ENCODE assay signal across 11 cellular contexts in the genomic region with DNA sequence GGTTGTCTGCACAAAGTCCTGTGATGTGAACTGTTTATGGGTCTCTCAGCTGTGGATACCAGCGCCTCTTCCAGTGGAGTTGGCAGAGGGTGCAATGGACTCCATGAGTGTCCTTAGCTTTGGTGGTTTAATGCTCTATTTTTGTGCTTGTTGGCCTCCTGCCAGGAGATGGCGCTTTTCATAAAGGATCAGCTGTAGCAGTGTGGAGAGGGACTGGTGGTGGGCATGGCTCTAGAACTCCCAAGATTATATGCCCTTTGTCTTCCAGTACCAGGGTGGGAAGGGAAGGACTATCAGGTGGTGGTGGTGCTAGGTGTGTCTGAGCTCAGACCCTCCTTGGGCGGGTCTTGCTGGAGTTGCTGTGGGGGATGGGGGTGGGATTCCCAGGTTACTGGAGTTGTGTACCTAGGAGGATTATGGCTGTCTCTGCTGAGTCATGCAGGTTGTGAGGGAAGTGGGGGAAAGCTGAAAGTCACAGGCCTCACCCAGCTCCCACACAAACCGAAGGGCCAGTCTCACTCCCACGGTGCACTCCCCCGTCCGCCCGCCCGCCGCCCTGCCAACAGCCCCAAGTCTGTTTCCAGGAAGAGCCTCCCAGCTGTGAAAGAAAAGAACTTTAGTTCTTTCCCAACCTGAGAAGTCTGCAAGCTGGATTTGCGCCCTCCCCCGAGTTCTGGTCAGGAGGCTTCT.
A peak's percentile ranks its signal among the peaks of the same experiment; 100 is the strongest.
DNase-seq lines count a peak whose midpoint lies in the region; ATAC-seq and TF ChIP-seq lines count a peak whose summit lies in the region.
"Had no signal": no experiment of that assay in that cellular context is flagged by ENCODE, and none has a peak within 500 bp of the region (broad histone marks: within the 10 kb centered on the region; RNA-seq: fewer than 3 reads in every experiment).

No MANE protein-coding gene starts in this region.

- H3K27me3 Mint-ChIP-seq in stimulated activated memory B cell treated with anti-CD40 and anti-IgM and Interleukin-4, amounts not matched to agents 10 μg/mL and 1 μg/mL and 100 μg/mL, for 72 hours: peaks cover 43% of the 10 kb centered on the region

- no peaks in the 10 kb centered on the region for H3K36me3 Mint-ChIP-seq in stimulated activated memory B cell treated with anti-CD40 and anti-IgM and Interleukin-4, amounts not matched to agents 10 μg/mL and 1 μg/mL and 100 μg/mL, for 72 hours
- H3K36me3 Mint-ChIP-seq: immature natural killer cell had no signal

- H3K36me3 ChIP-seq in GM06990 (ENCODE audit: control insufficient read depth, insufficient read depth, low read length): no peaks in the 10 kb centered on the region

- H3K27ac Mint-ChIP-seq in stimulated activated memory B cell treated with anti-CD40 and anti-IgM and Interleukin-4, amounts not matched to agents 10 μg/mL and 1 μg/mL and 100 μg/mL, for 72 hours: no peak overlapping the region

- no peak overlapping the region for H3K4me3 ChIP-seq in GM06990 (replicated peaks; ENCODE audit: low read depth, low read length)
- H3K4me3 ChIP-seq: A549 had no signal

- no peaks in the 10 kb centered on the region for H3K4me1 Mint-ChIP-seq in stimulated activated memory B cell treated with anti-CD40 and anti-IgM and Interleukin-4, amounts not matched to agents 10 μg/mL and 1 μg/mL and 100 μg/mL, for 72 hours
- H3K4me1 Mint-ChIP-seq: immature natural killer cell had no signal

- DNase-seq in NCI-H1417 (lab: John Stamatoyannopoulos, UW) (peak; percentile 19 to 56 (median 41)), NCI-H1417 treated with DMSO at 0.1 percent for 48 hours (lab: John Stamatoyannopoulos, UW) (no peak), GM06990 (ENCODE audit: extremely low read depth, insufficient read length) (no peak), NCI-H2081 (lab: John Stamatoyannopoulos, UW) (peak; percentile 26 to 37), foreskin keratinocyte (no peak), amniotic stem cell (lab: John Stamatoyannopoulos, UW) (no peak)
- DNase-seq: activated CD4-positive, alpha-beta T cell treated with anti-CD3 and anti-CD28 coated beads, Interleukin-2, amount 50 U/mL, for 4 hours; immature natural killer cell had no signal

- TF ChIP-seq CTCF in GM06990 (IDR thresholded peaks at IDR 0.05; ENCODE audit: insufficient read depth, low read length, poor library complexity, severe bottlenecking): peak; percentile 25
- peak; percentile 14 for TF ChIP-seq CTCF in foreskin keratinocyte (conservative IDR thresholded peaks at IDR 0.05)

- H3K4me1 ChIP-seq in foreskin keratinocyte: no peaks in the 10 kb centered on the region
- H3K4me1 ChIP-seq: A549 had no signal

- no peak overlapping the region for H3K27ac ChIP-seq in foreskin keratinocyte
- H3K27ac ChIP-seq: A549 had no signal

- H3K27me3 ChIP-seq in GM06990 (replicated peaks; ENCODE audit: control insufficient read depth, insufficient read depth, low read length): no peaks in the 10 kb centered on the region; the same call in 1 of the 2 replicates
- H3K27me3 ChIP-seq in foreskin keratinocyte: peaks cover 44% of the 10 kb centered on the region

- peaks cover 5% of the 10 kb centered on the region for H3K9me3 Mint-ChIP-seq in stimulated activated memory B cell treated with anti-CD40 and anti-IgM and Interleukin-4, amounts not matched to agents 10 μg/mL and 1 μg/mL and 100 μg/mL, for 72 hours

- ATAC-seq in foreskin keratinocyte (no peak), GM18520 (IDR thresholded peaks at IDR 0.05; ENCODE audit: unreplicated experiment) (no peak)
- ATAC-seq in stimulated activated memory B cell treated with anti-CD40 and anti-IgM and Interleukin-4, amounts not matched to agents 10 μg/mL and 1 μg/mL and 100 μg/mL, for 72 hours: no peak
- ATAC-seq: A549 had no signal

- H3K4me3 Mint-ChIP-seq in stimulated activated memory B cell treated with anti-CD40 and anti-IgM and Interleukin-4, amounts not matched to agents 10 μg/mL and 1 μg/mL and 100 μg/mL, for 72 hours: no peak overlapping the region
- H3K4me3 Mint-ChIP-seq: immature natural killer cell had no signal

Comparison
In these comparisons a context has a peak if more than half of its experiments do, and no peak if none do; other contexts are left out.
1. DNase-seq: peak in NCI-H1417 (3 of 3) and NCI-H2081 (2 of 2); none in NCI-H1417 treated with DMSO at 0.1 percent for 48 hours (single experiment), GM06990 (single experiment), foreskin keratinocyte (0 of 2) and amniotic stem cell (single experiment).